5 cellular contexts compared by ENCODE assay signal in genomic region chr12:122176473-122176872, GRCh38. TPM values are rescaled to one million over a fixed set of nuclear protein-coding genes. Genes with fewer than 3 reads are reported as not detected.
"Had no signal": no experiment of that assay in that cellular context is flagged by ENCODE, and none has a peak within 500 bp of the region (broad histone marks: within the 10 kb centered on the region; RNA-seq: fewer than 3 reads in every experiment).

No MANE protein-coding gene starts in this region.

RNA-seq across cellular contexts. Expression of gene IL31, which starts 2.5 kb away (rescaled TPM):
- total RNA-seq: GM23338, H1, H9, HT-29 had no signal
- polyA plus RNA-seq: GM23338, H1, IgD-negative memory B cell had no signal

RNA-seq across cellular contexts. Expression of gene LRRC43, which starts 6.5 kb away (rescaled TPM):
- total RNA-seq: GM23338, HT-29 had no signal
- polyA plus RNA-seq: IgD-negative memory B cell had no signal
